In genomic region chr10:43361532-43362190, GRCh38 we compare ENCODE assay signal across 9 cellular contexts. TPM values are rescaled to one million over a fixed set of nuclear protein-coding genes. Genes with fewer than 3 reads are reported as not detected.
DNase-seq lines count a peak whose midpoint lies in the region; ATAC-seq and TF ChIP-seq lines count a peak whose summit lies in the region.
"Had no signal": no experiment of that assay in that cellular context is flagged by ENCODE, and none has a peak within 500 bp of the region (broad histone marks: within the 10 kb centered on the region; RNA-seq: fewer than 3 reads in every experiment).

No MANE protein-coding gene starts in this region.

- peak overlapping the region; percentile 93 for H3K27ac Mint-ChIP-seq in GM23338

- TF ChIP-seq CTCF in GM23338 (conservative IDR thresholded peaks at IDR 0.05; ENCODE audit: low read depth in 2 of 2) (no peak), hepatocyte (IDR thresholded peaks at IDR 0.05; ENCODE audit: poor library complexity) (no peak)

- H3K4me3 ChIP-seq in GM23338 (peak overlapping the region; percentile 73), hepatocyte (peak overlapping the region; percentile 40)
- H3K4me3 ChIP-seq: SK-N-MC had no signal

- H2AFZ ChIP-seq in GM23338, result peak overlapping the region; percentile 86
- H2AFZ ChIP-seq in hepatocyte, result peak overlapping the region; percentile 83

- peak overlapping the region; percentile 85 for H3K4me2 ChIP-seq in GM23338
- H3K4me2 ChIP-seq in hepatocyte, result peak overlapping the region; percentile 83

- peak; percentile 8; the same call in 2 of the 3 replicates for ATAC-seq in GM23338
- ATAC-seq in GM19324 (IDR thresholded peaks at IDR 0.05; ENCODE audit: low FRiP score, unreplicated experiment), result no peak

- no peaks in the 10 kb centered on the region for H3K4me1 ChIP-seq in GM23338 (ENCODE audit: insufficient read depth)
- H3K4me1 ChIP-seq in hepatocyte (ENCODE audit: insufficient read depth), result peaks cover 5% of the 10 kb centered on the region

- H3K27me3 Mint-ChIP-seq in GM23338 (ENCODE audit: insufficient read depth, low read depth, poor library complexity), result peaks cover 21% of the 10 kb centered on the region

- H3K36me3 ChIP-seq in GM23338 (ENCODE audit: insufficient read depth) (no peaks in the 10 kb centered on the region), hepatocyte (replicated peaks; ENCODE audit: insufficient read depth, low read depth) (no peaks in the 10 kb centered on the region)

- WGBS in hepatocyte (ENCODE audit: low lambda C conversion rate, missing lambda C conversion rate), result 29% methylated on average over 19 of the region's 21 CpGs

- no peaks in the 10 kb centered on the region for H3K79me2 ChIP-seq in GM23338 (replicated peaks; ENCODE audit: insufficient read depth)
- no peaks in the 10 kb centered on the region for H3K79me2 ChIP-seq in hepatocyte

- no peaks in the 10 kb centered on the region; the same call in 1 of the 3 replicates for H3K9me3 Mint-ChIP-seq in GM23338

- H3K9me2 ChIP-seq in GM23338 (ENCODE audit: insufficient read depth) (no peaks in the 10 kb centered on the region), hepatocyte (replicated peaks; ENCODE audit: insufficient read depth) (no peaks in the 10 kb centered on the region)

- no peak overlapping the region for H3K27ac ChIP-seq in GM23338 (ENCODE audit: low read depth)
- H3K27ac ChIP-seq in hepatocyte, result peak overlapping the region; percentile 39
- H3K27ac ChIP-seq: SK-N-MC had no signal

- DNase-seq in GM23338 (ENCODE audit: low spot score) (no peak), hepatocyte (ENCODE audit: low spot score) (no peak), OCI-M2 (lab: John Stamatoyannopoulos, UW; ENCODE audit: unreplicated experiment) (no peak), NCI-H1048 (lab: John Stamatoyannopoulos, UW) (no peak), SHP77 (lab: John Stamatoyannopoulos, UW) (no peak)
- peak; percentile 25 for DNase-seq in activated T-cell treated with anti-CD3 and anti-CD28 coated beads, Interleukin-2, amount 50 U/mL, for 1 hour
- peak; percentile 15 for DNase-seq in stimulated activated CD8-positive, alpha-beta memory T cell treated with anti-CD3 and anti-CD28 coated beads, Interleukin-12 subunit alpha, Interleukin-12 subunit beta, amount 100 ng/mL, for 1 hour (ENCODE audit: low read depth)

- H3K36me3 Mint-ChIP-seq in GM23338 (ENCODE audit: low read depth), result no peaks in the 10 kb centered on the region

- H4K20me1 ChIP-seq in GM23338 (replicated peaks; ENCODE audit: insufficient read depth) (no peaks in the 10 kb centered on the region), hepatocyte (ENCODE audit: insufficient read depth, poor library complexity, severe bottlenecking) (no peaks in the 10 kb centered on the region)

- peaks cover 9% of the 10 kb centered on the region for H3K4me1 Mint-ChIP-seq in GM23338

- H3K9me3 ChIP-seq in hepatocyte (ENCODE audit: low read depth), result no peaks in the 10 kb centered on the region

- H3K4me3 Mint-ChIP-seq in GM23338, result peak overlapping the region; percentile 87

- no peaks in the 10 kb centered on the region for H3F3A ChIP-seq in GM23338 (replicated peaks; ENCODE audit: low read depth)

- no peaks in the 10 kb centered on the region for H3K27me3 ChIP-seq in GM23338 (ENCODE audit: insufficient read depth)
- no peaks in the 10 kb centered on the region for H3K27me3 ChIP-seq in hepatocyte

TF ChIP-seq in GM23338, 12 proteins besides CTCF, POLR2A, EP300 and RAD21 (continues in another document):
- TF ChIP-seq REST (IDR thresholded peaks at IDR 0.05; ENCODE audit: unreplicated experiment) (no peak), POLR2AphosphoS5 (IDR thresholded peaks at IDR 0.05; ENCODE audit: low read depth) (no peak), EZH2 (IDR thresholded peaks at IDR 0.05; ENCODE audit: low read depth, unreplicated experiment) (no peak), CREB1 (CRISPR knock-in tag; IDR thresholded peaks at IDR 0.05; ENCODE audit: low read depth) (no peak), ZNF462 (CRISPR knock-in tag; IDR thresholded peaks at IDR 0.05) (no peak)

RNA-seq across cellular contexts. Expression of gene FXYD4, which starts 9.8 kb away (rescaled TPM):
- not detected in 2 replicates for total RNA-seq in GM23338 (2014; rRNA removed; shearing (Covaris generic))
- polyA plus RNA-seq in GM23338 (2016; fragmentation: Nextera tagmentation; extraction: Ambion mirVana) (not detected in 2 replicates), hepatocyte (0.19 and 4.8 TPM in 2 replicates)
- 0.80 TPM in 1 of 2 replicates, not detected in the other for total RNA-seq in hepatocyte

RNA-seq across cellular contexts. Expression of gene HNRNPF, which starts 47.3 kb away (rescaled TPM):
- 346 and 378 TPM in 2 replicates for total RNA-seq in GM23338 (2014; rRNA removed; shearing (Covaris generic))
- polyA plus RNA-seq in GM23338 (2016; fragmentation: Nextera tagmentation; extraction: Ambion mirVana) (197 and 210 TPM in 2 replicates), hepatocyte (117 and 134 TPM in 2 replicates)
- 186 and 217 TPM in 2 replicates for total RNA-seq in hepatocyte

Comparison
In these comparisons a context has a peak if more than half of its experiments do, and no peak if none do; other contexts are left out.
1. DNase-seq: peak in activated T-cell treated with anti-CD3 and anti-CD28 coated beads, Interleukin-2, amount 50 U/mL, for 1 hour (single experiment) and stimulated activated CD8-positive, alpha-beta memory T cell treated with anti-CD3 and anti-CD28 coated beads, Interleukin-12 subunit alpha, Interleukin-12 subunit beta, amount 100 ng/mL, for 1 hour (single experiment); none in GM23338 (single experiment), hepatocyte (single experiment), OCI-M2 (single experiment), NCI-H1048 (single experiment) and SHP77 (0 of 2).